19 cellular contexts compared by ENCODE assay signal in genomic region chr7:116120839-116121238, GRCh38.
A peak's percentile ranks its signal among the peaks of the same experiment; 100 is the strongest.
DNase-seq lines count a peak whose midpoint lies in the region; ATAC-seq and TF ChIP-seq lines count a peak whose summit lies in the region.
"Had no signal": no experiment of that assay in that cellular context is flagged by ENCODE, and none has a peak within 500 bp of the region (broad histone marks: within the 10 kb centered on the region; RNA-seq: fewer than 3 reads in every experiment).

No MANE protein-coding gene starts in this region.

- TF ChIP-seq CTCF in AG10803 (conservative IDR thresholded peaks at IDR 0.05; ENCODE audit: low read length) = no peak
- no peak for TF ChIP-seq CTCF in fibroblast of mammary gland (conservative IDR thresholded peaks at IDR 0.05; ENCODE audit: control insufficient read depth, insufficient read depth, low read depth, low read length)

- H3K36me3 ChIP-seq in adipocyte (ENCODE audit: control insufficient read depth, insufficient read depth, low read length, severe bottlenecking) = no peaks in the 10 kb centered on the region
- H3K36me3 ChIP-seq: BLaER1 had no signal

- peaks cover 4% of the 10 kb centered on the region for H3K4me1 ChIP-seq in adipocyte (ENCODE audit: control insufficient read depth, insufficient read depth, low read length)
- H3K4me1 ChIP-seq: BLaER1 had no signal

- DNase-seq in AG10803 (ENCODE audit: low read depth) (peak; percentile 4), adipocyte (ENCODE audit: low read depth) (peak; percentile 36), fibroblast of mammary gland (ENCODE audit: low read depth) (peak; percentile 17), COR-L47 (lab: John Stamatoyannopoulos, UW) (no peak), SK-N-DZ (ENCODE audit: low spot score) (no peak), NCI-H526 (lab: John Stamatoyannopoulos, UW) (no peak)
- DNase-seq: 8988T; CD4-positive, CD25-positive, alpha-beta regulatory T cell; CD8-positive, alpha-beta T cell; DMS 273 treated with DMSO at 0.1 percent for 48 hours; DMS79; EL; GDM1; H9 had no signal

- no peaks in the 10 kb centered on the region for H3K9me3 ChIP-seq in adipocyte (ENCODE audit: control insufficient read depth, low read length)
- H3K9me3 ChIP-seq: BLaER1 had no signal

- no peak for ATAC-seq in HG02981 (IDR thresholded peaks at IDR 0.05; ENCODE audit: unreplicated experiment)
- ATAC-seq: CD8-positive, alpha-beta T cell; GM12878; GM23338; HCT116 had no signal

- no peaks in the 10 kb centered on the region for H3K27me3 ChIP-seq in adipocyte (replicated peaks; ENCODE audit: control insufficient read depth, insufficient read depth, low read length)
- H3K27me3 ChIP-seq: BLaER1 had no signal

- H3K9ac ChIP-seq in adipocyte (ENCODE audit: low read length) = no peak overlapping the region
- H3K9ac ChIP-seq: BLaER1 had no signal

- H3K4me3 ChIP-seq in AG10803 (ENCODE audit: low read length) = no peak overlapping the region
- H3K4me3 ChIP-seq in adipocyte (ENCODE audit: low read length) = no peak overlapping the region
- H3K4me3 ChIP-seq in fibroblast of mammary gland (ENCODE audit: control insufficient read depth, low read depth, low read length) = no peak overlapping the region
- H3K4me3 ChIP-seq: BLaER1, GM12878, GM23338 had no signal

Comparison
In these comparisons a context has a peak if more than half of its experiments do, and no peak if none do; other contexts are left out.
1. DNase-seq: peak in AG10803 (single experiment), adipocyte (single experiment) and fibroblast of mammary gland (single experiment); none in COR-L47 (single experiment), SK-N-DZ (single experiment) and NCI-H526 (0 of 2).